In the genomic region with DNA sequence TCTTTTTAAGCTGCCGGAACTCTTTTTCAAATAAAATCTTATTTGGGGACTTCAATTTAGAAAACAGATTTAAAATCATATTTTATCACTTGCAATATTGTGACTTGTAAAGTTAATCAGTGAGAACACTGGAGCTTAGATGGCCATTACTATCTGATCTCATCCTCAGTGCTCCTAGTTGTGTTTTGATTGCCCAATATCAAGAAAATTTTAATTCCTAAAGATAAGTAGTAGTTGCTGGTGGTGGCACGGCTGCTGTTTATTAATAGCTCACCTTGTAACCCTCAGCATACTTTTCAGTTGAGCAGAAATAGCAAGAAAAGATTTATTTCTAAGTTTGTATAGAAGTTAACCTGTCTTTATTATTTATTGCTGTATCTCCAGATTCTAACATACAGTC, we compare ENCODE assay signal across 9 cellular contexts.
"Had no signal": no experiment of that assay in that cellular context is flagged by ENCODE, and none has a peak within 500 bp of the region (broad histone marks: within the 10 kb centered on the region; RNA-seq: fewer than 3 reads in every experiment).

No MANE protein-coding gene starts in this region.

- ATAC-seq: GM23338, HepG2, K562 had no signal

- H3K27ac ChIP-seq: HL-60 had no signal

- H3K4me3 ChIP-seq: GM23338, K562 had no signal

- DNase-seq: H9, HCEC 1CT, KG1 had no signal

- H2AFZ ChIP-seq: GM23338 had no signal

- FAIRE-seq: H1, H54, HepG2, K562 had no signal

- H3K4me2 ChIP-seq: GM23338 had no signal
